ENCODE assay signal across 8 cellular contexts in the genomic region with DNA sequence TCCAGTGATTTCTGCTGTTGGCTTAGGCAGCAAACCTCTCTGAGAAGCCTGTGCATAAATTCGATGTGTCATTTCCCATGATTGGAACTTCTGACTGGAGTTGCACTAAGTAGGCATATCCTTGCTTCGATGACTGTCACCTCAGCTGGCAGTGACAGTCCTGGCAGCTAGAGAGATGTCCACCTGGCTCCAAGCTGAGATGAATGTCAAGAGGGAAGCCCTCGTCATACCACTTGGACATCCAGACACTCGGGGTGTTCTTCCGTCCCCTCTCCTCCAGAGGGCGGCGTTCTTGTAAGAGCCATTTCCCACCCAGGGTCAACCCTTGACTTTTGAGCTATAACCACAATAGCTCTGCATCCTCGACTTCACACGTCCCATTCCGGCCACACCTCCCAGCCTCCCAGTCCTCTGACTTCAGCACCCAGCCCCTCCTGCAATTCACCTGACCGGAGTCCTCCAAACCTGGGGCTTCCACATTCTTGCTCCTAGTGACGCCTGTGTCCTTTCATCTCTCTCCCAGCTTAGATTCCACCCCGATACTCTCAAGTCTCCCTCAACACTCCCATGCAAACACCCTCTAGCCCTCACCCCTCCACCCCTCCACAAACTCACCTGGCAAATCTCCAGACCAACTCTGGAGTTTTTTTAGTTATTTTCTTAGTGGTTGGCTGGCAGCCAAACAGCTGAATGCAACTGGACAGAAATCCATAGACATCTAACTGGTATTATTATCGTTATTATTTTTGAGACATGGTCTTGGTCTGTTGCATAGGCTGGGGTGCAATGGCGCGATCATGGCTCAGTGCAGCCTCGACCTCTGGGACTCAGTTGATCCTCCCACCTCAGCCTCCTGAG. TPM values are rescaled to one million over a fixed set of nuclear protein-coding genes. Genes with fewer than 3 reads are reported as not detected.
DNase-seq lines count a peak whose midpoint lies in the region; ATAC-seq and TF ChIP-seq lines count a peak whose summit lies in the region.

No MANE protein-coding gene starts in this region.

- H3K4me3 ChIP-seq in AG10803 (ENCODE audit: low read length) (no peak overlapping the region), transverse colon (no peak overlapping the region)

- H3K36me3 Mint-ChIP-seq in activated T-cell treated with anti-CD3 and anti-CD28 coated beads, Interleukin-2, amount 50 U/mL, for 24 hours (ENCODE audit: low read depth): peaks cover 13% of the 10 kb centered on the region

- no peaks in the 10 kb centered on the region for H3K27me3 Mint-ChIP-seq in activated T-cell treated with anti-CD3 and anti-CD28 coated beads, Interleukin-2, amount 50 U/mL, for 24 hours

- 23 to 46% methylated on average over 11 to 17 of the region's 17 CpGs for WGBS in transverse colon (ENCODE audit: low coverage in 1 of 2), 2 donors

- H3K27ac ChIP-seq in transverse colon: no peak overlapping the region

- no peak overlapping the region for H3K4me3 Mint-ChIP-seq in activated T-cell treated with anti-CD3 and anti-CD28 coated beads, Interleukin-2, amount 50 U/mL, for 24 hours

- H3K9me3 Mint-ChIP-seq in activated T-cell treated with anti-CD3 and anti-CD28 coated beads, Interleukin-2, amount 50 U/mL, for 24 hours: peaks cover 6% of the 10 kb centered on the region

- ATAC-seq in GM19467 (IDR thresholded peaks at IDR 0.05; ENCODE audit: unreplicated experiment) (no peak), GM21515 (IDR thresholded peaks at IDR 0.05; ENCODE audit: unreplicated experiment) (no peak)

- intact Hi-C loops in transverse colon (cut with DNase I; ENCODE audit: low total_unique reads): no loop called here

- H3K4me1 ChIP-seq in transverse colon: no peaks in the 10 kb centered on the region

- TF ChIP-seq EP300 in transverse colon (IDR thresholded peaks at IDR 0.05; ENCODE audit: low read depth): no peak

- in situ Hi-C loops in transverse colon (cut with MboI; ENCODE audit: low pct_ligation_motif_present in 1 of 4, low pct_unique_long_range_greater_than_20kb in 1 of 4, low sequenced_read_pairs in 3 of 4): no loop called here

- TF ChIP-seq CTCF in AG10803 (conservative IDR thresholded peaks at IDR 0.05; ENCODE audit: low read length) (peak; percentile 56), GM12874 (IDR thresholded peaks at IDR 0.05; ENCODE audit: insufficient read depth, low read depth, low read length) (peak; percentile 57), transverse colon (IDR thresholded peaks at IDR 0.05) (peak; percentile 24 to 51 (median 37))

- DNase-seq in AG10803 (ENCODE audit: low read depth): peak; percentile 42
- DNase-seq in NCI-H69 (lab: John Stamatoyannopoulos, UW): peak; percentile 26
- peak; percentile 58 for DNase-seq in activated T-cell treated with anti-CD3 and anti-CD28 coated beads, Interleukin-2, amount 50 U/mL, for 24 hours
- DNase-seq in iPS DF 4.7 (ENCODE audit: extremely low read depth, low spot score): peak; percentile 49
- DNase-seq in transverse colon: peak; percentile 51

- no peak for TF ChIP-seq POLR2A in transverse colon (IDR thresholded peaks at IDR 0.05)

- no peaks in the 10 kb centered on the region for H3K9me3 ChIP-seq in transverse colon

- peaks cover 71% of the 10 kb centered on the region for H3K4me1 Mint-ChIP-seq in activated T-cell treated with anti-CD3 and anti-CD28 coated beads, Interleukin-2, amount 50 U/mL, for 24 hours (ENCODE audit: low read depth)

- H3K27me3 ChIP-seq in transverse colon: no peaks in the 10 kb centered on the region

- peak overlapping the region; percentile 82 for H3K27ac Mint-ChIP-seq in activated T-cell treated with anti-CD3 and anti-CD28 coated beads, Interleukin-2, amount 50 U/mL, for 24 hours

- no peaks in the 10 kb centered on the region for H3K36me3 ChIP-seq in transverse colon

RNA-seq across cellular contexts. Expression of a gene that starts 17.4 kb away (rescaled TPM):
- not detected for total RNA-seq in transverse colon
